Comparison of ENCODE assay signal across 8 cellular contexts in the genomic region with DNA sequence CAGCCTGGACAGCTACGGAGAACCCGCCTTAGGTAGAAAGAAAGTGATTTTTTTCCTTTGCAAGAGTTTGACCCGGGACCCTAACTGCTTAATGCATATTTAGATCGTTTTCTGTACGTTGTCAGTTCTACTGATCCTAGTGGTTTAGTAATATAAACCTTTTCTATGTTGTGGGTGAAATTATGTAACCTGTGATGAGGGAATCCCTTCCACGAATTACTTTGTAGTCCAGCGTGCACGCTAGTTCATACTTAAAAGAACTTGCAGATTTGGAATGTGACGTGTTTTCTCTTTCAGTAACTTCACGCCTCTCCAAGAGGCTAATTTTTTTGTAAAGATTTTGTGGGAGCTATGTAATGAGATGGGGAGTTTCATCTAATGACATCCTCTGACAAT. TPM values are rescaled to one million over a fixed set of nuclear protein-coding genes. Genes with fewer than 3 reads are reported as not detected.
A peak's percentile ranks its signal among the peaks of the same experiment; 100 is the strongest.
DNase-seq lines count a peak whose midpoint lies in the region; ATAC-seq and TF ChIP-seq lines count a peak whose summit lies in the region.

No MANE protein-coding gene starts in this region.

- DNase-seq in HFFc6: no peak
- DNase-seq in breast epithelium (ENCODE audit: low spot score in 2 of 2): no peak
- DNase-seq in mesothelial cell of epicardium (ENCODE audit: low spot score in 2 of 2, unreplicated experiment in 2 of 2): no peak
- DNase-seq in SIG-M5 treated with dmso at 0.1 percent for 504 hours (lab: John Stamatoyannopoulos, UW; ENCODE audit: unreplicated experiment): no peak
- no peak for DNase-seq in NCI-H2081 (lab: John Stamatoyannopoulos, UW)
- DNase-seq in NCI-H510A (lab: John Stamatoyannopoulos, UW): no peak

- peak overlapping the region; percentile 95 to 99 (median 98) for H3K4me3 ChIP-seq in breast epithelium

- no peak for ATAC-seq in GM18498 (IDR thresholded peaks at IDR 0.05; ENCODE audit: unreplicated experiment)

- H3K9me3 Mint-ChIP-seq in HFFc6: no peaks in the 10 kb centered on the region
- H3K9me3 Mint-ChIP-seq in mesothelial cell of epicardium: no peaks in the 10 kb centered on the region

- peak overlapping the region; percentile 100 for H3K4me3 Mint-ChIP-seq in HFFc6
- H3K4me3 Mint-ChIP-seq in mesothelial cell of epicardium: peak overlapping the region; percentile 99

- no peaks in the 10 kb centered on the region for H3K27me3 Mint-ChIP-seq in HFFc6 (ENCODE audit: insufficient read depth)
- no peaks in the 10 kb centered on the region for H3K27me3 Mint-ChIP-seq in mesothelial cell of epicardium (ENCODE audit: low read depth)

- H3K27me3 ChIP-seq in breast epithelium: no peaks in the 10 kb centered on the region

- no peak for TF ChIP-seq POLR2A in breast epithelium (IDR thresholded peaks at IDR 0.05)

- H3K9me3 ChIP-seq in breast epithelium: no peaks in the 10 kb centered on the region

- no peak for TF ChIP-seq CTCF in 22Rv1 (IDR thresholded peaks at IDR 0.05)
- no peak for TF ChIP-seq CTCF in HFFc6 (IDR thresholded peaks at IDR 0.05)
- no peak for TF ChIP-seq CTCF in breast epithelium (IDR thresholded peaks at IDR 0.05)
- no peak for TF ChIP-seq CTCF in mesothelial cell of epicardium (IDR thresholded peaks at IDR 0.05; ENCODE audit: unreplicated experiment)

- peak overlapping the region; percentile 85 for H3K27ac Mint-ChIP-seq in HFFc6
- peak overlapping the region; percentile 97 for H3K27ac Mint-ChIP-seq in mesothelial cell of epicardium

- peaks cover 47% of the 10 kb centered on the region for H3K4me1 Mint-ChIP-seq in HFFc6 (ENCODE audit: low read depth)
- H3K4me1 Mint-ChIP-seq in mesothelial cell of epicardium: peaks cover 43% of the 10 kb centered on the region

- H3K27ac ChIP-seq in 22Rv1 (peak overlapping the region; percentile 84), breast epithelium (peak overlapping the region; percentile 88 to 98)

- peaks cover 0 to 3% of the 10 kb centered on the region in 2 donors for H3K4me1 ChIP-seq in breast epithelium

- no peaks in the 10 kb centered on the region for H3K36me3 ChIP-seq in breast epithelium

- H3K36me3 Mint-ChIP-seq in HFFc6 (ENCODE audit: low read depth): peaks cover 17% of the 10 kb centered on the region
- H3K36me3 Mint-ChIP-seq in mesothelial cell of epicardium: peaks cover 8% of the 10 kb centered on the region

- intact Hi-C loops in breast epithelium (cut with DNase I; ENCODE audit: low total_unique reads): no loop called here

RNA-seq across cellular contexts. Expression of a gene that starts 0.7 kb away (rescaled TPM):
- total RNA-seq in HFFc6 (2021; fragmentation: NEBNext Ultra II Directional; extraction: Animal tissue kit (Norgen Biotek cat#: 25700)): 10 to 100 TPM; 15.8 to 23.2 (median 20.9) TPM
- total RNA-seq in breast epithelium (10 to 100 TPM; 24.8 to 34.2 (median 31.8) TPM), mesothelial cell of epicardium (32.6 to 36.1 TPM (median 35.5 TPM) in 3 replicates)

RNA-seq across cellular contexts. Expression of a gene that starts 55.8 kb away (rescaled TPM):
- total RNA-seq in HFFc6 (2021; fragmentation: NEBNext Ultra II Directional; extraction: Animal tissue kit (Norgen Biotek cat#: 25700)): 1 to 10 TPM; 1.2 to 2.2 (median 1.9) TPM
- total RNA-seq in breast epithelium: 1 to 10 TPM in 2 of 3 donors, under 1 TPM in 1; 0.48 to 2.9 (median 2.2) TPM
- 20.0 to 22.8 TPM (median 22.2 TPM) in 3 replicates for total RNA-seq in mesothelial cell of epicardium
